Comparison of ENCODE assay signal across 1 cellular context in the genomic region with DNA sequence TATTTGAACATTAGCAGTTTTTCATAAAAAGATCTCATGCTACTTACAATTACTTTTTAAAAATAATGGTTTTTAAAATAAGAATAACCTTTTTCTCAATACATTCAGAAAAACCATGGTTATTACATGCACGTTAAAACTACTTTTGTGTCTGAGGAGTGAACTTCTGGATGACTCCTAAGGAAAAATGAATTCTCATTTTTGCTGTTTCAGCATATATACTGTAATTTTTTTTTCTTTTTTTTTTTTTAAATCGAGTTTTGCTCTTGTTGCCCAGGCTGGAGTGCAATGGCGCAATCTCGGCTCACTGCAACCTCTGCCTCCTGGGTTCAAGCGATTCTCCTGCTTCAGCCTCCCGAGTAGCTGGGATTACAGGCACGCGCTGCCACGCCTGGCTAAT. TPM values are rescaled to one million over a fixed set of nuclear protein-coding genes. Genes with fewer than 3 reads are reported as not detected.
"Had no signal": no experiment of that assay in that cellular context is flagged by ENCODE, and none has a peak within 500 bp of the region (broad histone marks: within the 10 kb centered on the region; RNA-seq: fewer than 3 reads in every experiment).

No MANE protein-coding gene starts in this region.

RNA-seq across cellular contexts. Expression of gene S1PR1, which starts 29.5 kb away (rescaled TPM):
- total RNA-seq: G401 had no signal
